9 cellular contexts compared by ENCODE assay signal in genomic region chr7:142855401-142855743, GRCh38. TPM values are rescaled to one million over a fixed set of nuclear protein-coding genes. Genes with fewer than 3 reads are reported as not detected.
DNase-seq lines count a peak whose midpoint lies in the region; ATAC-seq and TF ChIP-seq lines count a peak whose summit lies in the region.
"Had no signal": no experiment of that assay in that cellular context is flagged by ENCODE, and none has a peak within 500 bp of the region (broad histone marks: within the 10 kb centered on the region; RNA-seq: fewer than 3 reads in every experiment).

No MANE protein-coding gene starts in this region.

- peaks cover 35% of the 10 kb centered on the region for H3K4me1 Mint-ChIP-seq in activated CD4-positive, alpha-beta T cell treated with anti-CD3 and anti-CD28 coated beads, Interleukin-2, amount 10 ng/mL, durations not matched to agents 7 days and 5 days
- H3K4me1 Mint-ChIP-seq in stimulated activated naive CD8-positive, alpha-beta T cell treated with anti-CD3 and anti-CD28 coated beads, Interleukin-15, amount 100 ng/mL, for 72 hours, result peaks cover 23% of the 10 kb centered on the region

- no peak overlapping the region for H3K9ac ChIP-seq in iPS-18a (ENCODE audit: low read length)

- peak overlapping the region; percentile 75 for H3K4me3 Mint-ChIP-seq in activated CD4-positive, alpha-beta T cell treated with anti-CD3 and anti-CD28 coated beads, Interleukin-2, amount 10 ng/mL, durations not matched to agents 7 days and 5 days
- H3K4me3 Mint-ChIP-seq in stimulated activated naive CD8-positive, alpha-beta T cell treated with anti-CD3 and anti-CD28 coated beads, Interleukin-15, amount 100 ng/mL, for 72 hours, result peak overlapping the region; percentile 71 to 92

- no peaks in the 10 kb centered on the region for H3K36me3 Mint-ChIP-seq in activated CD4-positive, alpha-beta T cell treated with anti-CD3 and anti-CD28 coated beads, Interleukin-2, amount 10 ng/mL, durations not matched to agents 7 days and 5 days (ENCODE audit: low read depth)

- DNase-seq in activated CD4-positive, alpha-beta T cell treated with anti-CD3 and anti-CD28 coated beads, Interleukin-2, amount 10 ng/mL, durations not matched to agents 7 days and 5 days, result no peak
- DNase-seq in activated CD4-positive, alpha-beta T cell treated with anti-CD3 and anti-CD28 coated beads, Interleukin-2, amount 50 U/mL, for 4 hours, result no peak
- no peak for DNase-seq in stimulated activated naive CD8-positive, alpha-beta T cell treated with anti-CD3 and anti-CD28 coated beads, Interleukin-15, amount 100 ng/mL, for 72 hours
- DNase-seq in NCI-H774 (lab: John Stamatoyannopoulos, UW) (no peak), NCI-H2171 (lab: John Stamatoyannopoulos, UW) (no peak), 8988T (no peak)

- peaks cover 9% of the 10 kb centered on the region for H3K4me1 ChIP-seq in iPS-18a (ENCODE audit: control insufficient read depth, low read depth, low read length)

- CTCF ChIA-PET in activated CD4-positive, alpha-beta T cell treated with anti-CD3 and anti-CD28 coated beads, Interleukin-2, amount 10 ng/mL, durations not matched to agents 7 days and 5 days (lab: Charles Lee), result interaction anchor here (0.5 to 1.8 kb wide), 5 partner anchors 12 to 360 kb away, joined by 3 to 5 read pairs (median 3); no protein-coding TSS in a partner anchor

- H3K27me3 ChIP-seq in iPS-18a (ENCODE audit: control insufficient read depth, insufficient read depth, low read length), result peaks cover 18% of the 10 kb centered on the region

- peak overlapping the region; percentile 73 for H3K27ac Mint-ChIP-seq in activated CD4-positive, alpha-beta T cell treated with anti-CD3 and anti-CD28 coated beads, Interleukin-2, amount 10 ng/mL, durations not matched to agents 7 days and 5 days
- no peak overlapping the region for H3K27ac Mint-ChIP-seq in stimulated activated naive CD8-positive, alpha-beta T cell treated with anti-CD3 and anti-CD28 coated beads, Interleukin-15, amount 100 ng/mL, for 72 hours

- peaks cover 6% of the 10 kb centered on the region for H3K27me3 Mint-ChIP-seq in activated CD4-positive, alpha-beta T cell treated with anti-CD3 and anti-CD28 coated beads, Interleukin-2, amount 10 ng/mL, durations not matched to agents 7 days and 5 days
- peaks cover 8% of the 10 kb centered on the region for H3K27me3 Mint-ChIP-seq in stimulated activated naive CD8-positive, alpha-beta T cell treated with anti-CD3 and anti-CD28 coated beads, Interleukin-15, amount 100 ng/mL, for 72 hours

- peak; percentile 10 for ATAC-seq in stimulated activated naive CD8-positive, alpha-beta T cell treated with anti-CD3 and anti-CD28 coated beads, Interleukin-15, amount 100 ng/mL, for 72 hours

- TF ChIP-seq CTCF in WI38 (IDR thresholded peaks at IDR 0.05; ENCODE audit: low read depth, low read length), result no peak

- no peak overlapping the region for H3K27ac ChIP-seq in iPS-18a (ENCODE audit: low read length)

- H3K4me3 ChIP-seq in WI38 (ENCODE audit: low read depth, low read length) (peak overlapping the region; percentile 60), iPS-18a (ENCODE audit: low read length) (peak overlapping the region; percentile 94)

- H3K9me3 ChIP-seq in iPS-18a (ENCODE audit: control insufficient read depth, low read depth, low read length), result no peaks in the 10 kb centered on the region

- no peaks in the 10 kb centered on the region for H3K9me3 Mint-ChIP-seq in activated CD4-positive, alpha-beta T cell treated with anti-CD3 and anti-CD28 coated beads, Interleukin-2, amount 10 ng/mL, durations not matched to agents 7 days and 5 days
- H3K9me3 Mint-ChIP-seq in stimulated activated naive CD8-positive, alpha-beta T cell treated with anti-CD3 and anti-CD28 coated beads, Interleukin-15, amount 100 ng/mL, for 72 hours, result no peaks in the 10 kb centered on the region

- no peaks in the 10 kb centered on the region for H3K36me3 ChIP-seq in iPS-18a (ENCODE audit: control insufficient read depth, low read depth, low read length)

- POLR2A ChIA-PET in activated CD4-positive, alpha-beta T cell treated with anti-CD3 and anti-CD28 coated beads, Interleukin-2, amount 10 ng/mL, durations not matched to agents 7 days and 5 days (lab: Charles Lee), result no interaction called here

RNA-seq across cellular contexts. Expression of gene EPHB6, which starts 0.5 kb away (rescaled TPM):
- 10 to 100 TPM; 28.6 to 29.1 TPM for total RNA-seq in activated CD4-positive, alpha-beta T cell treated with anti-CD3 and anti-CD28 coated beads, Interleukin-2, amount 10 ng/mL, durations not matched to agents 7 days and 5 days

RNA-seq across cellular contexts. Expression of gene TRPV6, which starts 30.2 kb away (rescaled TPM):
- total RNA-seq in activated CD4-positive, alpha-beta T cell treated with anti-CD3 and anti-CD28 coated beads, Interleukin-2, amount 10 ng/mL, durations not matched to agents 7 days and 5 days, result under 1 TPM in 1 of 2 experiments, not detected in 1; 0.07 TPM
- total RNA-seq: Daoy had no signal
